Comparison of ENCODE assay signal across 1 cellular context in the genomic region with DNA sequence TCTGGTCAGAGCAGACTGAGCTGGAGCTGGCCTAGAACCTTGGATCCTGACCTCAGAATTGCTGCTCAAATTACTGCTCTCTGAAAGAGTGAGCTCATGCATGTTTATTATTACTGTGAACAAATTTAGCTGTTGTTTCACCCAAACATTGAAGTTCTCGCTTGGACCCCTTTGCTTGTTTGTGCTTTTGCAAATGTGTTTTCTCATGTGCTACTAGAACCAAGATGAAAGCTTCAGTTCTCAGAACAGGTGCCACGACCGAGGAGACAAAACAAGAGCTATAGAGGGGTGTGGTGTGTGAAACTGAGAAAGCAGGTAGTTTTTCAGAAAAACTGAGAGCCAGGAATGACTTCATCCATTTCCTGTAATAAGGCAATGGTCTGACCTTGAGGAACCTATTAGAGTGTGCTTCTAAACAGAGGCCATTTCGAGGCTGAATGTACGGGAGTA.
TF ChIP-seq lines count a peak whose summit lies in the region.

No MANE protein-coding gene starts in this region.

TF ChIP-seq in GM12878, 131 proteins besides CTCF, POLR2A, EP300 and RAD21 (continued from another document and continues in another):
- TF ChIP-seq, protein P1, sequence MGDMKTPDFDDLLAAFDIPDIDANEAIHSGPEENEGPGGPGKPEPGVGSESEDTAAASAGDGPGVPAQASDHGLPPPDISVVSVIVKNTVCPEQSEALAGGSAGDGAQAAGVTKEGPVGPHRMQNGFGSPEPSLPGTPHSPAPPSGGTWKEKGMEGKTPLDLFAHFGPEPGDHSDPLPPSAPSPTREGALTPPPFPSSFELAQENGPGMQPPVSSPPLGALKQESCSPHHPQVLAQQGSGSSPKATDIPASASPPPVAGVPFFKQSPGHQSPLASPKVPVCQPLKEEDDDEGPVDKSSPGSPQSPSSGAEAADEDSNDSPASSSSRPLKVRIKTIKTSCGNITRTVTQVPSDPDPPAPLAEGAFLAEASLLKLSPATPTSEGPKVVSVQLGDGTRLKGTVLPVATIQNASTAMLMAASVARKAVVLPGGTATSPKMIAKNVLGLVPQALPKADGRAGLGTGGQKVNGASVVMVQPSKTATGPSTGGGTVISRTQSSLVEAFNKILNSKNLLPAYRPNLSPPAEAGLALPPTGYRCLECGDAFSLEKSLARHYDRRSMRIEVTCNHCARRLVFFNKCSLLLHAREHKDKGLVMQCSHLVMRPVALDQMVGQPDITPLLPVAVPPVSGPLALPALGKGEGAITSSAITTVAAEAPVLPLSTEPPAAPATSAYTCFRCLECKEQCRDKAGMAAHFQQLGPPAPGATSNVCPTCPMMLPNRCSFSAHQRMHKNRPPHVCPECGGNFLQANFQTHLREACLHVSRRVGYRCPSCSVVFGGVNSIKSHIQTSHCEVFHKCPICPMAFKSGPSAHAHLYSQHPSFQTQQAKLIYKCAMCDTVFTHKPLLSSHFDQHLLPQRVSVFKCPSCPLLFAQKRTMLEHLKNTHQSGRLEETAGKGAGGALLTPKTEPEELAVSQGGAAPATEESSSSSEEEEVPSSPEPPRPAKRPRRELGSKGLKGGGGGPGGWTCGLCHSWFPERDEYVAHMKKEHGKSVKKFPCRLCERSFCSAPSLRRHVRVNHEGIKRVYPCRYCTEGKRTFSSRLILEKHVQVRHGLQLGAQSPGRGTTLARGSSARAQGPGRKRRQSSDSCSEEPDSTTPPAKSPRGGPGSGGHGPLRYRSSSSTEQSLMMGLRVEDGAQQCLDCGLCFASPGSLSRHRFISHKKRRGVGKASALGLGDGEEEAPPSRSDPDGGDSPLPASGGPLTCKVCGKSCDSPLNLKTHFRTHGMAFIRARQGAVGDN (IDR thresholded peaks at IDR 0.05): no peak
- TF ChIP-seq IKZF2 (IDR thresholded peaks at IDR 0.05) (peak; percentile 35 to 66; a peak in 1 of 4 replicates), NFIC (IDR thresholded peaks at IDR 0.05; ENCODE audit: low read depth, low read length) (peak; percentile 87), NFYA (IDR thresholded peaks at IDR 0.05; ENCODE audit: borderline replicate concordance, low read depth, low read length) (no peak), SREBF2 (IDR thresholded peaks at IDR 0.05; ENCODE audit: low read length) (no peak), SMAD1 (IDR thresholded peaks at IDR 0.05; ENCODE audit: low read depth, partially characterized antibody) (no peak), SMAD5 (IDR thresholded peaks at IDR 0.05; ENCODE audit: low read depth) (no peak), RFX5 (IDR thresholded peaks at IDR 0.05; ENCODE audit: low read depth, low read length) (no peak), ZSCAN29 (IDR thresholded peaks at IDR 0.05) (no peak), TCF12 (IDR thresholded peaks at IDR 0.05; ENCODE audit: low read depth, low read length) (0 out of 2 replicates have a peak, but pooled peaks have one; percentile 48), CHD4 (IDR thresholded peaks at IDR 0.05) (no peak), HDGF (IDR thresholded peaks at IDR 0.05) (no peak), CHD1 (IDR thresholded peaks at IDR 0.05; ENCODE audit: low read depth, low read length) (no peak), ZZZ3 (IDR thresholded peaks at IDR 0.05; ENCODE audit: control insufficient read depth, insufficient read length, low read depth) (no peak), FOS (IDR thresholded peaks at IDR 0.05; ENCODE audit: borderline replicate concordance, extremely low read depth, insufficient read length) (no peak), LARP7 (IDR thresholded peaks at IDR 0.05) (no peak), ESRRA (IDR thresholded peaks at IDR 0.05; ENCODE audit: low read length) (no peak), MEF2A (IDR thresholded peaks at IDR 0.05; ENCODE audit: insufficient read depth, low read depth, low read length) (no peak), MYB (IDR thresholded peaks at IDR 0.05; ENCODE audit: borderline replicate concordance, low read depth, low read length) (no peak), KLF5 (IDR thresholded peaks at IDR 0.05; ENCODE audit: partially characterized antibody) (no peak), WRNIP1 (IDR thresholded peaks at IDR 0.05; ENCODE audit: borderline replicate concordance, low read depth, low read length) (no peak), ZNF217 (IDR thresholded peaks at IDR 0.05) (peak; percentile 40; the same call in 1 of the 2 replicates), IKZF1 (conservative IDR thresholded peaks at IDR 0.05) (peak; percentile 46), EED (IDR thresholded peaks at IDR 0.05; ENCODE audit: low read depth) (peak; percentile 65; the same call in 1 of the 2 replicates)
- TF ChIP-seq, protein P2, sequence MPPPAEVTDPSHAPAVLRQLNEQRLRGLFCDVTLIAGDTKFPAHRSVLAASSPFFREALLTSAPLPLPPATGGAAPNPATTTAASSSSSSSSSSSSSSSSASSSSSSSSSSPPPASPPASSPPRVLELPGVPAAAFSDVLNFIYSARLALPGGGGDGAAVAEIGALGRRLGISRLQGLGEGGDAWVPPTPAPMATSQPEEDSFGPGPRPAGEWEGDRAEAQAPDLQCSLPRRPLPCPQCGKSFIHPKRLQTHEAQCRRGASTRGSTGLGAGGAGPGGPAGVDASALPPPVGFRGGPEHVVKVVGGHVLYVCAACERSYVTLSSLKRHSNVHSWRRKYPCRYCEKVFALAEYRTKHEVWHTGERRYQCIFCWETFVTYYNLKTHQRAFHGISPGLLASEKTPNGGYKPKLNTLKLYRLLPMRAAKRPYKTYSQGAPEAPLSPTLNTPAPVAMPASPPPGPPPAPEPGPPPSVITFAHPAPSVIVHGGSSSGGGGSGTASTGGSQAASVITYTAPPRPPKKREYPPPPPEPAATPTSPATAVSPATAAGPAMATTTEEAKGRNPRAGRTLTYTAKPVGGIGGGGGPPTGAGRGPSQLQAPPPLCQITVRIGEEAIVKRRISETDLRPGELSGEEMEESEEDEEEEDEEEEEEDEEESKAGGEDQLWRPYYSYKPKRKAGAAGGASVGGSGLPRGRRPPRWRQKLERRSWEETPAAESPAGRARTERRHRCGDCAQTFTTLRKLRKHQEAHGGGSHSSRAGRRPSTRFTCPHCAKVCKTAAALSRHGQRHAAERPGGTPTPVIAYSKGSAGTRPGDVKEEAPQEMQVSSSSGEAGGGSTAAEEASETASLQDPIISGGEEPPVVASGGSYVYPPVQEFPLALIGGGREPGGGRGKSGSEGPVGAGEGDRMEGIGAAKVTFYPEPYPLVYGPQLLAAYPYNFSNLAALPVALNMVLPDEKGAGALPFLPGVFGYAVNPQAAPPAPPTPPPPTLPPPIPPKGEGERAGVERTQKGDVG (CRISPR knock-in tag; IDR thresholded peaks at IDR 0.05): no peak
- TF ChIP-seq, protein P3, sequence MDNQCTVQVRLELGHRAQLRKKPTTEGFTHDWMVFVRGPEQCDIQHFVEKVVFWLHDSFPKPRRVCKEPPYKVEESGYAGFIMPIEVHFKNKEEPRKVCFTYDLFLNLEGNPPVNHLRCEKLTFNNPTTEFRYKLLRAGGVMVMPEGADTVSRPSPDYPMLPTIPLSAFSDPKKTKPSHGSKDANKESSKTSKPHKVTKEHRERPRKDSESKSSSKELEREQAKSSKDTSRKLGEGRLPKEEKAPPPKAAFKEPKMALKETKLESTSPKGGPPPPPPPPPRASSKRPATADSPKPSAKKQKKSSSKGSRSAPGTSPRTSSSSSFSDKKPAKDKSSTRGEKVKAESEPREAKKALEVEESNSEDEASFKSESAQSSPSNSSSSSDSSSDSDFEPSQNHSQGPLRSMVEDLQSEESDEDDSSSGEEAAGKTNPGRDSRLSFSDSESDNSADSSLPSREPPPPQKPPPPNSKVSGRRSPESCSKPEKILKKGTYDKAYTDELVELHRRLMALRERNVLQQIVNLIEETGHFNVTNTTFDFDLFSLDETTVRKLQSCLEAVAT (IDR thresholded peaks at IDR 0.05): no peak
- TF ChIP-seq, protein P4, sequence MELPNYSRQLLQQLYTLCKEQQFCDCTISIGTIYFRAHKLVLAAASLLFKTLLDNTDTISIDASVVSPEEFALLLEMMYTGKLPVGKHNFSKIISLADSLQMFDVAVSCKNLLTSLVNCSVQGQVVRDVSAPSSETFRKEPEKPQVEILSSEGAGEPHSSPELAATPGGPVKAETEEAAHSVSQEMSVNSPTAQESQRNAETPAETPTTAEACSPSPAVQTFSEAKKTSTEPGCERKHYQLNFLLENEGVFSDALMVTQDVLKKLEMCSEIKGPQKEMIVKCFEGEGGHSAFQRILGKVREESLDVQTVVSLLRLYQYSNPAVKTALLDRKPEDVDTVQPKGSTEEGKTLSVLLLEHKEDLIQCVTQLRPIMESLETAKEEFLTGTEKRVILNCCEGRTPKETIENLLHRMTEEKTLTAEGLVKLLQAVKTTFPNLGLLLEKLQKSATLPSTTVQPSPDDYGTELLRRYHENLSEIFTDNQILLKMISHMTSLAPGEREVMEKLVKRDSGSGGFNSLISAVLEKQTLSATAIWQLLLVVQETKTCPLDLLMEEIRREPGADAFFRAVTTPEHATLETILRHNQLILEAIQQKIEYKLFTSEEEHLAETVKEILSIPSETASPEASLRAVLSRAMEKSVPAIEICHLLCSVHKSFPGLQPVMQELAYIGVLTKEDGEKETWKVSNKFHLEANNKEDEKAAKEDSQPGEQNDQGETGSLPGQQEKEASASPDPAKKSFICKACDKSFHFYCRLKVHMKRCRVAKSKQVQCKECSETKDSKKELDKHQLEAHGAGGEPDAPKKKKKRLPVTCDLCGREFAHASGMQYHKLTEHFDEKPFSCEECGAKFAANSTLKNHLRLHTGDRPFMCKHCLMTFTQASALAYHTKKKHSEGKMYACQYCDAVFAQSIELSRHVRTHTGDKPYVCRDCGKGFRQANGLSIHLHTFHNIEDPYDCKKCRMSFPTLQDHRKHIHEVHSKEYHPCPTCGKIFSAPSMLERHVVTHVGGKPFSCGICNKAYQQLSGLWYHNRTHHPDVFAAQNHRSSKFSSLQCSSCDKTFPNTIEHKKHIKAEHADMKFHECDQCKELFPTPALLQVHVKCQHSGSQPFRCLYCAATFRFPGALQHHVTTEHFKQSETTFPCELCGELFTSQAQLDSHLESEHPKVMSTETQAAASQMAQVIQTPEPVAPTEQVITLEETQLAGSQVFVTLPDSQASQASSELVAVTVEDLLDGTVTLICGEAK (IDR thresholded peaks at IDR 0.05; ENCODE audit: borderline replicate concordance): no peak
- TF ChIP-seq, protein P5, sequence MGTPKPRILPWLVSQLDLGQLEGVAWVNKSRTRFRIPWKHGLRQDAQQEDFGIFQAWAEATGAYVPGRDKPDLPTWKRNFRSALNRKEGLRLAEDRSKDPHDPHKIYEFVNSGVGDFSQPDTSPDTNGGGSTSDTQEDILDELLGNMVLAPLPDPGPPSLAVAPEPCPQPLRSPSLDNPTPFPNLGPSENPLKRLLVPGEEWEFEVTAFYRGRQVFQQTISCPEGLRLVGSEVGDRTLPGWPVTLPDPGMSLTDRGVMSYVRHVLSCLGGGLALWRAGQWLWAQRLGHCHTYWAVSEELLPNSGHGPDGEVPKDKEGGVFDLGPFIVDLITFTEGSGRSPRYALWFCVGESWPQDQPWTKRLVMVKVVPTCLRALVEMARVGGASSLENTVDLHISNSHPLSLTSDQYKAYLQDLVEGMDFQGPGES (IDR thresholded peaks at IDR 0.05): no peak
- TF ChIP-seq, protein P6, sequence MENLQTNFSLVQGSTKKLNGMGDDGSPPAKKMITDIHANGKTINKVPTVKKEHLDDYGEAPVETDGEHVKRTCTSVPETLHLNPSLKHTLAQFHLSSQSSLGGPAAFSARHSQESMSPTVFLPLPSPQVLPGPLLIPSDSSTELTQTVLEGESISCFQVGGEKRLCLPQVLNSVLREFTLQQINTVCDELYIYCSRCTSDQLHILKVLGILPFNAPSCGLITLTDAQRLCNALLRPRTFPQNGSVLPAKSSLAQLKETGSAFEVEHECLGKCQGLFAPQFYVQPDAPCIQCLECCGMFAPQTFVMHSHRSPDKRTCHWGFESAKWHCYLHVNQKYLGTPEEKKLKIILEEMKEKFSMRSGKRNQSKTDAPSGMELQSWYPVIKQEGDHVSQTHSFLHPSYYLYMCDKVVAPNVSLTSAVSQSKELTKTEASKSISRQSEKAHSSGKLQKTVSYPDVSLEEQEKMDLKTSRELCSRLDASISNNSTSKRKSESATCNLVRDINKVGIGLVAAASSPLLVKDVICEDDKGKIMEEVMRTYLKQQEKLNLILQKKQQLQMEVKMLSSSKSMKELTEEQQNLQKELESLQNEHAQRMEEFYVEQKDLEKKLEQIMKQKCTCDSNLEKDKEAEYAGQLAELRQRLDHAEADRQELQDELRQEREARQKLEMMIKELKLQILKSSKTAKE (IDR thresholded peaks at IDR 0.05; ENCODE audit: low read depth, poor library complexity, severe bottlenecking): peak; percentile 77
- TF ChIP-seq, protein P7, sequence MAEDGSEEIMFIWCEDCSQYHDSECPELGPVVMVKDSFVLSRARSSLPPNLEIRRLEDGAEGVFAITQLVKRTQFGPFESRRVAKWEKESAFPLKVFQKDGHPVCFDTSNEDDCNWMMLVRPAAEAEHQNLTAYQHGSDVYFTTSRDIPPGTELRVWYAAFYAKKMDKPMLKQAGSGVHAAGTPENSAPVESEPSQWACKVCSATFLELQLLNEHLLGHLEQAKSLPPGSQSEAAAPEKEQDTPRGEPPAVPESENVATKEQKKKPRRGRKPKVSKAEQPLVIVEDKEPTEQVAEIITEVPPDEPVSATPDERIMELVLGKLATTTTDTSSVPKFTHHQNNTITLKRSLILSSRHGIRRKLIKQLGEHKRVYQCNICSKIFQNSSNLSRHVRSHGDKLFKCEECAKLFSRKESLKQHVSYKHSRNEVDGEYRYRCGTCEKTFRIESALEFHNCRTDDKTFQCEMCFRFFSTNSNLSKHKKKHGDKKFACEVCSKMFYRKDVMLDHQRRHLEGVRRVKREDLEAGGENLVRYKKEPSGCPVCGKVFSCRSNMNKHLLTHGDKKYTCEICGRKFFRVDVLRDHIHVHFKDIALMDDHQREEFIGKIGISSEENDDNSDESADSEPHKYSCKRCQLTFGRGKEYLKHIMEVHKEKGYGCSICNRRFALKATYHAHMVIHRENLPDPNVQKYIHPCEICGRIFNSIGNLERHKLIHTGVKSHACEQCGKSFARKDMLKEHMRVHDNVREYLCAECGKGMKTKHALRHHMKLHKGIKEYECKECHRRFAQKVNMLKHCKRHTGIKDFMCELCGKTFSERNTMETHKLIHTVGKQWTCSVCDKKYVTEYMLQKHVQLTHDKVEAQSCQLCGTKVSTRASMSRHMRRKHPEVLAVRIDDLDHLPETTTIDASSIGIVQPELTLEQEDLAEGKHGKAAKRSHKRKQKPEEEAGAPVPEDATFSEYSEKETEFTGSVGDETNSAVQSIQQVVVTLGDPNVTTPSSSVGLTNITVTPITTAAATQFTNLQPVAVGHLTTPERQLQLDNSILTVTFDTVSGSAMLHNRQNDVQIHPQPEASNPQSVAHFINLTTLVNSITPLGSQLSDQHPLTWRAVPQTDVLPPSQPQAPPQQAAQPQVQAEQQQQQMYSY (CRISPR knock-in tag; IDR thresholded peaks at IDR 0.05): no peak
- TF ChIP-seq, protein P8, sequence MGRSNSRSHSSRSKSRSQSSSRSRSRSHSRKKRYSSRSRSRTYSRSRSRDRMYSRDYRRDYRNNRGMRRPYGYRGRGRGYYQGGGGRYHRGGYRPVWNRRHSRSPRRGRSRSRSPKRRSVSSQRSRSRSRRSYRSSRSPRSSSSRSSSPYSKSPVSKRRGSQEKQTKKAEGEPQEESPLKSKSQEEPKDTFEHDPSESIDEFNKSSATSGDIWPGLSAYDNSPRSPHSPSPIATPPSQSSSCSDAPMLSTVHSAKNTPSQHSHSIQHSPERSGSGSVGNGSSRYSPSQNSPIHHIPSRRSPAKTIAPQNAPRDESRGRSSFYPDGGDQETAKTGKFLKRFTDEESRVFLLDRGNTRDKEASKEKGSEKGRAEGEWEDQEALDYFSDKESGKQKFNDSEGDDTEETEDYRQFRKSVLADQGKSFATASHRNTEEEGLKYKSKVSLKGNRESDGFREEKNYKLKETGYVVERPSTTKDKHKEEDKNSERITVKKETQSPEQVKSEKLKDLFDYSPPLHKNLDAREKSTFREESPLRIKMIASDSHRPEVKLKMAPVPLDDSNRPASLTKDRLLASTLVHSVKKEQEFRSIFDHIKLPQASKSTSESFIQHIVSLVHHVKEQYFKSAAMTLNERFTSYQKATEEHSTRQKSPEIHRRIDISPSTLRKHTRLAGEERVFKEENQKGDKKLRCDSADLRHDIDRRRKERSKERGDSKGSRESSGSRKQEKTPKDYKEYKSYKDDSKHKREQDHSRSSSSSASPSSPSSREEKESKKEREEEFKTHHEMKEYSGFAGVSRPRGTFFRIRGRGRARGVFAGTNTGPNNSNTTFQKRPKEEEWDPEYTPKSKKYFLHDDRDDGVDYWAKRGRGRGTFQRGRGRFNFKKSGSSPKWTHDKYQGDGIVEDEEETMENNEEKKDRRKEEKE (IDR thresholded peaks at IDR 0.05): no peak
